ENCODE assay signal across 9 cellular contexts in the genomic region with DNA sequence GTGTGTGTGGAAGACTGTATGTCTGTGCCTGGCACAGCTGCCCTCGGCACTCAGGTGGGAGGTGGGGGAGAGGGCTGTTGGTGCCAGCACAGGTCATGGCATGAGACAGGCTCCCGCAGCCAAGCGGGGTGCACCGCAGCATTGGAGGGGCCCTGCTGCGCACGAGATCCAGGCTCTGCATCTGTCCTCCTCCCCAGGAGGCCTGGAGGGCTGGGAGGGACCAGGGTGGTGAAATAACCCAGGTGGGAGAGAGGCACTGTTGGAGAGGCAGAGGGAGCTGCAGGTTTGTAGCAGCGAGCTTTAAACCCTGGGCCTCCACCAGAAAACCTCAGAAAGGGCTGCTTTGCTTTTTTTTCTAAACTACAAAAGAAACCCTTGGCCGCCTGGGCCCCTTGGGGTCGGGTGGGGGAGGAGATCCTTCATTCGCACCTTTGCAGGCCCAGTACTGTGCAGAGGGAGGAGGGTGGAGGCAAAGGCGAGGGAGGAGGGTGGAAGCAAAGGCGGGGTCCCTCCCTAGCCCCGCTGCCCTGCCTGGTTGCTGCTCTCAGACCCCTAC.
A peak's percentile ranks its signal among the peaks of the same experiment; 100 is the strongest.
DNase-seq lines count a peak whose midpoint lies in the region; ATAC-seq, FAIRE-seq and TF ChIP-seq lines count a peak whose summit lies in the region.
"Had no signal": no experiment of that assay in that cellular context is flagged by ENCODE, and none has a peak within 500 bp of the region (broad histone marks: within the 10 kb centered on the region; RNA-seq: fewer than 3 reads in every experiment).

No MANE protein-coding gene starts in this region.

- H3K9ac ChIP-seq in HepG2 (ENCODE audit: insufficient read depth, low read depth, low read length) (no peak overlapping the region), mesendoderm (ENCODE audit: low read length) (peak overlapping the region; percentile 64)

- H3K27ac ChIP-seq in HepG2 (ENCODE audit: extremely low read length, insufficient read depth, low read length) = peak overlapping the region; percentile 42
- H3K27ac ChIP-seq in right lobe of liver = peak overlapping the region in 1 of 3 donors; percentile 13
- peak overlapping the region; percentile 7 for H3K27ac ChIP-seq in mesendoderm (ENCODE audit: low read depth, low read length)
- H3K27ac ChIP-seq in vagina = peak overlapping the region; percentile 95

- ATAC-seq in HepG2 = peak; percentile 32
- no peak for ATAC-seq in right lobe of liver
- ATAC-seq in HG02981 (IDR thresholded peaks at IDR 0.05; ENCODE audit: unreplicated experiment) = no peak

- CTCF ChIA-PET in HepG2 (lab: Yijun Ruan, JAX; ENCODE audit: low intra/inter-chr PET ratio, low total read pairs) = no interaction called here

- H3K4me2 ChIP-seq in HepG2 (ENCODE audit: low read depth, low read length) (0 out of 2 replicates have a peak overlapping the region, but pooled peaks have one; percentile 2), mesendoderm (ENCODE audit: low read length) (peak overlapping the region; percentile 8)

- TF ChIP-seq POLR2A in HepG2 (IDR thresholded peaks at IDR 0.05; ENCODE audit: insufficient read depth in 1 of 2, low read depth in 2 of 2, low read length in 2 of 2) (0 out of 4 replicates have a peak, but pooled peaks of 1 of the 2 experiments have one; percentile 19), right lobe of liver (IDR thresholded peaks at IDR 0.05) (no peak), vagina (IDR thresholded peaks at IDR 0.05) (no peak)

- TF ChIP-seq CTCF in HepG2 (CRISPR knock-in tag; IDR thresholded peaks at IDR 0.05) (peak; percentile 42), right lobe of liver (IDR thresholded peaks at IDR 0.05) (no peak), vagina (IDR thresholded peaks at IDR 0.05) (no peak), D721Med (IDR thresholded peaks at IDR 0.05; ENCODE audit: insufficient read depth, missing control alignments) (no peak)

- H3K79me2 ChIP-seq in HepG2 (ENCODE audit: insufficient read depth, low read length) (peaks cover 95% of the 10 kb centered on the region), mesendoderm (ENCODE audit: control insufficient read depth, insufficient read depth, low read length) (peaks cover 85% of the 10 kb centered on the region)

- intact Hi-C loops in HepG2 (cut with micrococcal nuclease; ENCODE audit: unreplicated experiment) (no loop called here), right lobe of liver (cut with DNase I) (no loop called here), vagina (cut with DNase I) (no loop called here)

- peaks cover 97% of the 10 kb centered on the region for H4K20me1 ChIP-seq in HepG2 (ENCODE audit: insufficient read depth, low read length)

- H3K79me1 ChIP-seq in mesendoderm (ENCODE audit: low read length) = peaks cover 59% of the 10 kb centered on the region

- TF ChIP-seq EP300 in HepG2 (IDR thresholded peaks at IDR 0.05; ENCODE audit: low read depth in 2 of 2, low read length in 2 of 2) (peak in 1 of 2 experiments; percentile 26; a peak in 1 of 4 replicates), HepG2 (CRISPR knock-in tag; IDR thresholded peaks at IDR 0.05; ENCODE audit: borderline replicate concordance) (no peak)

- H3K4me3 ChIP-seq in HepG2 (replicated peaks in 1 of 3; ENCODE audit: insufficient read depth in 1 of 3, low read depth in 2 of 3, low read length in 3 of 3) (no peak overlapping the region), right lobe of liver (no peak overlapping the region), mesendoderm (ENCODE audit: low read length) (no peak overlapping the region), vagina (no peak overlapping the region)

- H2BK15ac ChIP-seq in mesendoderm (replicated peaks; ENCODE audit: low read depth) = no peak overlapping the region

- peak overlapping the region; percentile 78 for H2AK5ac ChIP-seq in mesendoderm (ENCODE audit: low read length)

- H3K36me3 ChIP-seq in HepG2 (replicated peaks in 1 of 2; ENCODE audit: control insufficient read depth in 1 of 2, insufficient read depth in 2 of 2, low read length in 2 of 2) (peaks cover 9 to 18% of the 10 kb centered on the region in 2 experiments; a peak in 4 of 5 replicates), right lobe of liver (no peaks in the 10 kb centered on the region), mesendoderm (ENCODE audit: control insufficient read depth, insufficient read depth, low read length) (no peaks in the 10 kb centered on the region), vagina (no peaks in the 10 kb centered on the region)

- H2BK120ac ChIP-seq in mesendoderm (ENCODE audit: low read depth, low read length) = no peak overlapping the region

- in situ Hi-C loops in HepG2 (cut with HindIII; ENCODE audit: extremely low pct_ligation_motif_present, low pct_unique_long_range_greater_than_20kb) = no loop called here

- peak; percentile 45 for DNase-seq in HepG2 (ENCODE audit: low spot score)
- DNase-seq in right lobe of liver = no peak
- DNase-seq in activated effector memory CD4-positive, alpha-beta T cell treated with Interleukin-2 at 50 U/mL for 16 hours = peak; percentile 51
- DNase-seq in mesendoderm = peak; percentile 36
- no peak for DNase-seq in vagina (ENCODE audit: extremely low spot score in 2 of 2)
- no peak for DNase-seq in NCI-H1694 (lab: John Stamatoyannopoulos, UW)
- no peak for DNase-seq in D721Med (ENCODE audit: insufficient read length, low spot score)
- DNase-seq: NCI-H1436 had no signal

- H2BK5ac ChIP-seq in mesendoderm (ENCODE audit: low read length) = peak overlapping the region; percentile 70

- no peaks in the 10 kb centered on the region for H3K9me3 ChIP-seq in HepG2 (ENCODE audit: low read length)
- no peaks in the 10 kb centered on the region for H3K9me3 ChIP-seq in right lobe of liver
- no peaks in the 10 kb centered on the region for H3K9me3 ChIP-seq in vagina

- POLR2A ChIA-PET in HepG2 (lab: Yijun Ruan, JAX) = interaction anchor here (1.0 to 3.3 kb wide), 6 partner anchors 8 to 71 kb away, joined by 3 to 23 read pairs (median 4); no protein-coding TSS in a partner anchor

- BruUV-seq in HepG2 (replicated peaks; lab: Mats Ljungman, UMichigan) = no TSS peak

- peak overlapping the region; percentile 1 for H3K4ac ChIP-seq in mesendoderm (ENCODE audit: low read depth, low read length)

- 45% methylated on average over 13 of the region's 13 CpGs for WGBS in HepG2 (ENCODE audit: low lambda C conversion rate)
- 63% methylated on average over 10 of the region's 13 CpGs for WGBS in right lobe of liver (ENCODE audit: insufficient coverage, low coverage, low lambda C conversion rate, missing lambda C conversion rate)
- WGBS in mesendoderm (ENCODE audit: extremely low coverage, insufficient coverage, low lambda C conversion rate) = no CpG with 5 or more reads among the region's 13 CpGs

- H3K23ac ChIP-seq in mesendoderm (ENCODE audit: low read length) = peak overlapping the region; percentile 48

- no peak overlapping the region for H2AFZ ChIP-seq in HepG2 (ENCODE audit: low read length)

- no peak overlapping the region for H3K18ac ChIP-seq in mesendoderm (ENCODE audit: low read length)

- H3K27me3 ChIP-seq in HepG2 (ENCODE audit: control insufficient read depth in 1 of 2, insufficient read depth in 2 of 2, low read length in 2 of 2) (no peaks in the 10 kb centered on the region), right lobe of liver (no peaks in the 10 kb centered on the region), mesendoderm (ENCODE audit: insufficient read depth, low read length, poor library complexity) (no peaks in the 10 kb centered on the region), vagina (no peaks in the 10 kb centered on the region)

- H4K5ac ChIP-seq in mesendoderm (ENCODE audit: low read length) = no peak overlapping the region

- peaks cover 99% of the 10 kb centered on the region for H3K4me1 ChIP-seq in HepG2 (ENCODE audit: insufficient read depth, low read length)
- H3K4me1 ChIP-seq in right lobe of liver = peaks cover 0 to 81% (median 50%) of the 10 kb centered on the region in 4 donors
- H3K4me1 ChIP-seq in mesendoderm (ENCODE audit: control insufficient read depth, low read depth, low read length) = peaks cover 13% of the 10 kb centered on the region
- H3K4me1 ChIP-seq in vagina = peaks cover 99% of the 10 kb centered on the region

- H3K56ac ChIP-seq in mesendoderm (ENCODE audit: low read length) = peak overlapping the region; percentile 85

- TF ChIP-seq RAD21 in HepG2 (CRISPR knock-in tag; IDR thresholded peaks at IDR 0.05) = peak; percentile 22; the same call in 1 of the 2 replicates

- FAIRE-seq in HepG2 (lab: Jason Lieb, UNC) (peak; percentile 12), D721Med (lab: Jason Lieb, UNC) (no peak)

- no peak overlapping the region for H4K8ac ChIP-seq in mesendoderm (ENCODE audit: low read depth, low read length)

TF ChIP-seq in HepG2, 621 proteins besides CTCF, POLR2A, EP300 and RAD21 (continues in another document):
- TF ChIP-seq ZNF674 (CRISPR knock-in tag; IDR thresholded peaks at IDR 0.05; ENCODE audit: low read depth) = no peak
- no peak for TF ChIP-seq ZNF441 (CRISPR knock-in tag; IDR thresholded peaks at IDR 0.05; ENCODE audit: borderline replicate concordance)
- no peak for TF ChIP-seq PCBP2 (optimal IDR thresholded peaks at IDR 0.05; ENCODE audit: low read depth, low read length, poor library complexity, severe bottlenecking)
- no peak for TF ChIP-seq ZNF670 (CRISPR knock-in tag; IDR thresholded peaks at IDR 0.05; ENCODE audit: borderline replicate concordance)
- TF ChIP-seq ZFP36 (IDR thresholded peaks at IDR 0.05; ENCODE audit: borderline replicate concordance, low read depth, low read length, partially characterized antibody) = no peak
- no peak for TF ChIP-seq TMF1 (CRISPR knock-in tag; IDR thresholded peaks at IDR 0.05; ENCODE audit: low read depth)
- TF ChIP-seq ATF3 (CRISPR knock-in tag; IDR thresholded peaks at IDR 0.05) = no peak
- peak; percentile 14; the same call in 1 of the 2 replicates for TF ChIP-seq NR2F6 (IDR thresholded peaks at IDR 0.05)
- no peak for TF ChIP-seq NR2F6 (CRISPR knock-in tag; IDR thresholded peaks at IDR 0.05)
- no peak for TF ChIP-seq ZNF652 (CRISPR knock-in tag; IDR thresholded peaks at IDR 0.05; ENCODE audit: borderline replicate concordance, low read depth)
- TF ChIP-seq SOX13 (IDR thresholded peaks at IDR 0.05) = no peak
- peak in 1 of 2 experiments; percentile 47; a peak in 2 of 4 replicates for TF ChIP-seq SOX13 (CRISPR knock-in tag; conservative IDR thresholded peaks at IDR 0.05 in 1 of 2, IDR thresholded peaks at IDR 0.05 in 1 of 2)
- no peak for TF ChIP-seq NFE2L2 (IDR thresholded peaks at IDR 0.05; ENCODE audit: low read length)
- TF ChIP-seq ZNF136 (CRISPR knock-in tag; IDR thresholded peaks at IDR 0.05; ENCODE audit: low read depth) = no peak
- no peak for TF ChIP-seq CBFB (CRISPR knock-in tag; IDR thresholded peaks at IDR 0.05)
- TF ChIP-seq REPIN1 (CRISPR knock-in tag; IDR thresholded peaks at IDR 0.05; ENCODE audit: borderline replicate concordance, low read depth) = no peak
- no peak for TF ChIP-seq ZNF333 (CRISPR knock-in tag; IDR thresholded peaks at IDR 0.05; ENCODE audit: borderline replicate concordance)
- TF ChIP-seq KAT8 (CRISPR knock-in tag; IDR thresholded peaks at IDR 0.05) = no peak

Comparison
In these comparisons a context has a peak if more than half of its experiments do, and no peak if none do; other contexts are left out.
1. DNase-seq: peak in HepG2 (single experiment), activated effector memory CD4-positive, alpha-beta T cell treated with Interleukin-2 at 50 U/mL for 16 hours (single experiment) and mesendoderm (single experiment); none in right lobe of liver (0 of 3), vagina (0 of 2), NCI-H1694 (single experiment) and D721Med (single experiment).